Comparison of ENCODE assay signal across 12 cellular contexts in the genomic region with DNA sequence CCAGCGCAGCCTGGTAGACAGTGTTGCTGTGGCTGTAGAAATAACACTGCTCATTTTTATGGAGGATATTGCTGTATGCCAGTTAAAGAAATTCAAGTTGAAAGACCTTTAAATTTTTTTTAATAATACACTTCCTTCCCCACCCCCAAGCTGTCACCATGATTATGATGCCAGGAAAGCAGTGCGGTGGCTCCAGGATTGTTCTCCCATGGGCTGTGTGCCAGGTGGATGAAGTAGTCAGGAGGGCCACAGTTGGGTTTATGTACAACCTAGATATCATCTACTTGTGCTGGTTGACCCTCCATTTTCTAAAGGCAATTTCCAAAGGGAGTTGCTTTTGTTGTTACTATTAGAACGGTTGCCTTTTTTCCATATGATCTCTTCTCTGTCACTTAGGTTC.
DNase-seq lines count a peak whose midpoint lies in the region; TF ChIP-seq lines count a peak whose summit lies in the region.
"Had no signal": no experiment of that assay in that cellular context is flagged by ENCODE, and none has a peak within 500 bp of the region (broad histone marks: within the 10 kb centered on the region; RNA-seq: fewer than 3 reads in every experiment).

No MANE protein-coding gene starts in this region.

- no peaks in the 10 kb centered on the region for H3K27me3 Mint-ChIP-seq in activated T-helper 1 cell treated with anti-CD3 and anti-CD28 coated beads, Interleukin-12 subunit alpha, Interleukin-12 subunit beta, Interleukin-2, Interleukin-4 antibody, amounts not matched to agents 30 ng/mL and 10 ng/mL and 1 ng/mL, durations not matched to agents 14 hours and 24 hours and 36 hours (ENCODE audit: insufficient read depth)
- no peaks in the 10 kb centered on the region for H3K27me3 Mint-ChIP-seq in nephron (ENCODE audit: low read depth)

- CTCF ChIA-PET in A673 (lab: Charles Lee), result no interaction called here

- H3K4me3 ChIP-seq in A673 (ENCODE audit: low read depth, low read length, poor library complexity, severe bottlenecking), result no peak overlapping the region
- H3K4me3 ChIP-seq: spleen had no signal

- no peaks in the 10 kb centered on the region for H3K9me3 ChIP-seq in A673 (ENCODE audit: low read depth, low read length, poor library complexity, severe bottlenecking)
- H3K9me3 ChIP-seq: spleen had no signal

- no TSS peak for BruUV-seq in A673 (replicated peaks; lab: Mats Ljungman, UMichigan)

- no peak for TF ChIP-seq CTCF in nephron (IDR thresholded peaks at IDR 0.05; ENCODE audit: unreplicated experiment in 3 of 3)
- TF ChIP-seq CTCF in A673 (conservative IDR thresholded peaks at IDR 0.05; ENCODE audit: low read depth, low read length), result no peak

- no peaks in the 10 kb centered on the region for H3K9me3 Mint-ChIP-seq in activated T-helper 1 cell treated with anti-CD3 and anti-CD28 coated beads, Interleukin-12 subunit alpha, Interleukin-12 subunit beta, Interleukin-2, Interleukin-4 antibody, amounts not matched to agents 30 ng/mL and 10 ng/mL and 1 ng/mL, durations not matched to agents 14 hours and 24 hours and 36 hours
- H3K9me3 Mint-ChIP-seq in nephron, result no peaks in the 10 kb centered on the region

- no peak overlapping the region for H3K4me3 Mint-ChIP-seq in activated T-helper 1 cell treated with anti-CD3 and anti-CD28 coated beads, Interleukin-12 subunit alpha, Interleukin-12 subunit beta, Interleukin-2, Interleukin-4 antibody, amounts not matched to agents 30 ng/mL and 10 ng/mL and 1 ng/mL, durations not matched to agents 14 hours and 24 hours and 36 hours
- H3K4me3 Mint-ChIP-seq in nephron, result no peak overlapping the region

- H3K4me1 ChIP-seq in A673 (ENCODE audit: insufficient read depth, low read length, poor library complexity, severe bottlenecking), result peaks cover 62% of the 10 kb centered on the region

- H3K27ac ChIP-seq in A673 (ENCODE audit: low read depth, low read length, poor library complexity, severe bottlenecking), result no peak overlapping the region

- intact Hi-C loops in activated T-helper 1 cell treated with anti-CD3 and anti-CD28 coated beads, Interleukin-12 subunit alpha, Interleukin-12 subunit beta, Interleukin-2, Interleukin-4 antibody, amounts not matched to agents 30 ng/mL and 10 ng/mL and 1 ng/mL, durations not matched to agents 14 hours and 24 hours and 36 hours (cut with micrococcal nuclease), result no loop called here
- intact Hi-C loops in A673 (cut with micrococcal nuclease; ENCODE audit: unreplicated experiment), result no loop called here

- no peaks in the 10 kb centered on the region for H3K27me3 ChIP-seq in A673 (replicated peaks; ENCODE audit: insufficient read depth, low read depth, low read length, poor library complexity)
- H3K27me3 ChIP-seq: spleen had no signal

- POLR2A ChIA-PET in A673 (lab: Charles Lee; ENCODE audit: low non-redundant PET), result no interaction called here

- peak in 2 of 3 experiments; percentile 6 to 21 for DNase-seq in NCI-H1417 (lab: John Stamatoyannopoulos, UW)
- no peak for DNase-seq in NCI-H1417 treated with DMSO at 0.1 percent for 48 hours (lab: John Stamatoyannopoulos, UW)
- peak; percentile 17 for DNase-seq in NCI-H1105 (lab: John Stamatoyannopoulos, UW)
- DNase-seq in activated T-helper 1 cell treated with anti-CD3 and anti-CD28 coated beads, Interleukin-12 subunit alpha, Interleukin-12 subunit beta, Interleukin-2, Interleukin-4 antibody, amounts not matched to agents 30 ng/mL and 10 ng/mL and 1 ng/mL, durations not matched to agents 14 hours and 24 hours and 36 hours (ENCODE audit: low spot score), result no peak
- no peak for DNase-seq in A673 (ENCODE audit: low spot score)
- no peak for DNase-seq in DMS53 (lab: John Stamatoyannopoulos, UW)
- no peak for DNase-seq in CD1c-positive myeloid dendritic cell (ENCODE audit: extremely low spot score)
- DNase-seq: activated CD4-positive, alpha-beta T cell treated with anti-CD3 and anti-CD28 coated beads for 4 hours; activated gamma-delta T cell; NCI-H1436; spleen had no signal

- H3K36me3 ChIP-seq in A673 (ENCODE audit: insufficient read depth, low read length, poor library complexity, severe bottlenecking), result no peaks in the 10 kb centered on the region

- H3K4me1 Mint-ChIP-seq in activated T-helper 1 cell treated with anti-CD3 and anti-CD28 coated beads, Interleukin-12 subunit alpha, Interleukin-12 subunit beta, Interleukin-2, Interleukin-4 antibody, amounts not matched to agents 30 ng/mL and 10 ng/mL and 1 ng/mL, durations not matched to agents 14 hours and 24 hours and 36 hours (ENCODE audit: low read depth), result peaks cover 29% of the 10 kb centered on the region
- peaks cover 42% of the 10 kb centered on the region for H3K4me1 Mint-ChIP-seq in nephron

- peak overlapping the region; percentile 29 for H3K27ac Mint-ChIP-seq in activated T-helper 1 cell treated with anti-CD3 and anti-CD28 coated beads, Interleukin-12 subunit alpha, Interleukin-12 subunit beta, Interleukin-2, Interleukin-4 antibody, amounts not matched to agents 30 ng/mL and 10 ng/mL and 1 ng/mL, durations not matched to agents 14 hours and 24 hours and 36 hours
- H3K27ac Mint-ChIP-seq in nephron, result peak overlapping the region; percentile 41 to 70 (median 66)

- peaks cover 13% of the 10 kb centered on the region for H3K36me3 Mint-ChIP-seq in activated T-helper 1 cell treated with anti-CD3 and anti-CD28 coated beads, Interleukin-12 subunit alpha, Interleukin-12 subunit beta, Interleukin-2, Interleukin-4 antibody, amounts not matched to agents 30 ng/mL and 10 ng/mL and 1 ng/mL, durations not matched to agents 14 hours and 24 hours and 36 hours (ENCODE audit: low read depth)
- peaks cover 4% of the 10 kb centered on the region for H3K36me3 Mint-ChIP-seq in nephron (ENCODE audit: low read depth)

Comparison
In these comparisons a context has a peak if more than half of its experiments do, and no peak if none do; other contexts are left out.
1. DNase-seq: peak in NCI-H1417 (2 of 3) and NCI-H1105 (single experiment); none in NCI-H1417 treated with DMSO at 0.1 percent for 48 hours (single experiment), activated T-helper 1 cell treated with anti-CD3 and anti-CD28 coated beads, Interleukin-12 subunit alpha, Interleukin-12 subunit beta, Interleukin-2, Interleukin-4 antibody, amounts not matched to agents 30 ng/mL and 10 ng/mL and 1 ng/mL, durations not matched to agents 14 hours and 24 hours and 36 hours (single experiment), A673 (single experiment), DMS53 (single experiment) and CD1c-positive myeloid dendritic cell (single experiment).